ENCODE assay signal across 9 cellular contexts in the genomic region with DNA sequence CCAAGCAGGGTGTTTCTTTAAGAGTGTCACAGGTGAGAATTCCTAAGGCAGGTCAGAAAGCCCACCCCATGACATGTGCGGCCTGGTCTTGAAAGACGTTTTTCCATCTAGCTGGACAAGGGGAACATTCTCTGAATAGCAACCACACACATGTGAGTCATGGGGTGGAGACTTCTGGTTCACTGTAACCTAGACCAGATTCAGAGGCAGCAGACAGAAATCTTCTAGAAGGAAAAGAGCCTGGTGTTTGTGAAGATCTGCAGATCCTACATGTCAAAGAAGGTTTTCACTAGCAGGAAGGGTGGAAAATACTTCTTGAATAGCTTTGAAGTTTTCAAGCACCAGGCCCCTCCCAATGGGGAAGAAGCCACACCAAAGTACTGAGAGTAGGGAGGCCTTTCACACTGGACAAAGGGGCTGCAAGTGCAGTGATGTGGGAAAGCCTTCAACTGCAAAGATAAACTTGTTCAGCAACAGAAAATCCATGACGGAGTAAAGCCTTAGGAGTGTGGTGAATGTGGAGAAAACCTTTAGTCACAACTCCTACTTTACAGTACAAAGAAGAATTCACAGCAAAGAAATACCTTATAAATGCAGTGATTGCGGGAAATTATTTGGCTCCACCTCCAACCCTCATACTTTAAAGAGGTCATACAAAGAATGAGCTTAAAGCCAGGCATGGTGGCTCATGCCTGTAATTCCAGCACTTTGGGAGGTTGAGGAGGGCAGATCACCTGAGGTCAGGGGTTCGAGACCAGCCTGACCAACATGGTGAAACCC. TPM values are rescaled to one million over a fixed set of nuclear protein-coding genes. Genes with fewer than 3 reads are reported as not detected.
DNase-seq lines count a peak whose midpoint lies in the region; ATAC-seq and TF ChIP-seq lines count a peak whose summit lies in the region.
"Had no signal": no experiment of that assay in that cellular context is flagged by ENCODE, and none has a peak within 500 bp of the region (broad histone marks: within the 10 kb centered on the region; RNA-seq: fewer than 3 reads in every experiment).

No MANE protein-coding gene starts in this region.

- H2BK5ac ChIP-seq in trophoblast cell (ENCODE audit: low read depth, low read length, poor library complexity) = peak overlapping the region; percentile 59

- H3K4me3 ChIP-seq in SJSA1 = no peak overlapping the region
- H3K4me3 ChIP-seq in trophoblast cell (ENCODE audit: low read depth, low read length) = no peak overlapping the region
- H3K4me3 ChIP-seq in esophagus muscularis mucosa = no peak overlapping the region

- H3K27ac ChIP-seq in SJSA1 = peak overlapping the region; percentile 42
- peak overlapping the region; percentile 76 for H3K27ac ChIP-seq in trophoblast cell (ENCODE audit: low read depth, low read length)
- H3K27ac ChIP-seq in esophagus muscularis mucosa (replicated peaks in 1 of 4) = no peak overlapping the region

- peaks cover 5% of the 10 kb centered on the region; the same call in 1 of the 2 replicates for H3K36me3 ChIP-seq in SJSA1
- H3K36me3 ChIP-seq in trophoblast cell (ENCODE audit: control insufficient read depth in 1 of 2, insufficient read depth in 2 of 2, low read length in 2 of 2) = no peaks in the 10 kb centered on the region
- no peaks in the 10 kb centered on the region for H3K36me3 ChIP-seq in esophagus muscularis mucosa

- no peak overlapping the region for H3K23ac ChIP-seq in trophoblast cell (ENCODE audit: low read length)

- no peak overlapping the region for H3K4ac ChIP-seq in trophoblast cell (ENCODE audit: low read depth, low read length)

- TF ChIP-seq POLR2A in esophagus muscularis mucosa (IDR thresholded peaks at IDR 0.05; ENCODE audit: low read depth) = no peak

- no CpG with 5 or more reads among the region's 5 CpGs for WGBS in trophoblast cell (ENCODE audit: extremely low coverage, insufficient coverage, insufficient read length)
- 73% methylated on average over 5 of the region's 5 CpGs for WGBS in esophagus muscularis mucosa

- H3K4me1 ChIP-seq in SJSA1 (replicated peaks) = peaks cover 15% of the 10 kb centered on the region
- peaks cover 14 to 21% of the 10 kb centered on the region in 2 experiments for H3K4me1 ChIP-seq in trophoblast cell (ENCODE audit: control insufficient read depth in 1 of 2, insufficient read depth in 2 of 2, low read length in 2 of 2)
- H3K4me1 ChIP-seq in esophagus muscularis mucosa = peaks cover 12 to 32% (median 23%) of the 10 kb centered on the region in 4 donors

- H3K9ac ChIP-seq in trophoblast cell (ENCODE audit: low read length) = no peak overlapping the region

- no peak for TF ChIP-seq EP300 in esophagus muscularis mucosa (IDR thresholded peaks at IDR 0.05)

- H2AK5ac ChIP-seq in trophoblast cell (ENCODE audit: low read length) = no peak overlapping the region

- no peak overlapping the region for H3K4me2 ChIP-seq in trophoblast cell (ENCODE audit: low read length)

- DNase-seq in ELR (ENCODE audit: low read depth) (peak; percentile 81), SJSA1 (ENCODE audit: low read depth in 1 of 2, low spot score in 2 of 2) (peak; percentile 40 to 53), fibroblast of peridontal ligament (ENCODE audit: extremely low read depth) (peak; percentile 69), trophoblast cell (peak; percentile 71 to 80), esophagus muscularis mucosa (ENCODE audit: extremely low spot score) (no peak), DMS 273 (lab: John Stamatoyannopoulos, UW; ENCODE audit: unreplicated experiment) (no peak)
- no peak for DNase-seq in effector CD4-positive, alpha-beta T cell
- DNase-seq: activated naive CD4-positive, alpha-beta T cell treated with anti-CD3 and anti-CD28 coated beads for 36 hours had no signal

- ATAC-seq in GM18519 (IDR thresholded peaks at IDR 0.05; ENCODE audit: low FRiP score, unreplicated experiment) = no peak

- H2BK12ac ChIP-seq in trophoblast cell (ENCODE audit: low read length) = no peak overlapping the region

- TF ChIP-seq CTCF in esophagus muscularis mucosa (IDR thresholded peaks at IDR 0.05) = no peak

- H2BK120ac ChIP-seq in trophoblast cell (ENCODE audit: insufficient read depth, low read length, poor library complexity) = no peak overlapping the region

- no peak overlapping the region for H3K18ac ChIP-seq in trophoblast cell (ENCODE audit: low read length)

- H3K79me1 ChIP-seq in trophoblast cell (ENCODE audit: low read length) = peaks cover 2% of the 10 kb centered on the region

- no peaks in the 10 kb centered on the region for H3K9me3 ChIP-seq in SJSA1 (replicated peaks)
- H3K9me3 ChIP-seq in trophoblast cell (ENCODE audit: insufficient read depth, low read depth, low read length) = no peaks in the 10 kb centered on the region
- H3K9me3 ChIP-seq in esophagus muscularis mucosa = no peaks in the 10 kb centered on the region

- no peaks in the 10 kb centered on the region for H3K27me3 ChIP-seq in SJSA1 (replicated peaks)
- no peaks in the 10 kb centered on the region for H3K27me3 ChIP-seq in trophoblast cell (ENCODE audit: insufficient read depth, low read length)
- no peaks in the 10 kb centered on the region for H3K27me3 ChIP-seq in esophagus muscularis mucosa

- H4K8ac ChIP-seq in trophoblast cell (ENCODE audit: low read depth, low read length) = no peak overlapping the region

- H4K91ac ChIP-seq in trophoblast cell (ENCODE audit: low read depth, low read length) = no peak overlapping the region

- no peak overlapping the region for H2AFZ ChIP-seq in trophoblast cell (ENCODE audit: insufficient read depth, low read length, poor library complexity)

- intact Hi-C loops in esophagus muscularis mucosa (cut with DNase I) = no loop called here

- H3K79me2 ChIP-seq in trophoblast cell (ENCODE audit: control insufficient read depth, insufficient read depth, low read length, poor library complexity) = peaks cover 12% of the 10 kb centered on the region

- H4K12ac ChIP-seq in trophoblast cell (ENCODE audit: low read depth, low read length) = no peak overlapping the region

- no peak overlapping the region for H3K14ac ChIP-seq in trophoblast cell (ENCODE audit: low read length)

RNA-seq across cellular contexts. Expression of gene ADAM10, which starts 17.6 kb away (rescaled TPM):
- total RNA-seq in SJSA1 (2014; rRNA removed; shearing (Covaris generic)) = 98.6 and 137 TPM in 2 replicates
- 165 and 167 TPM in 2 replicates for polyA plus RNA-seq in trophoblast cell (2013)
- total RNA-seq in esophagus muscularis mucosa = 10 to 100 TPM; 43.8 to 58.8 (median 48.5) TPM

RNA-seq across cellular contexts. Expression of gene MINDY2, which starts 39.2 kb away (rescaled TPM):
- total RNA-seq in SJSA1 (2014; rRNA removed; shearing (Covaris generic)) = 6.1 and 10.3 TPM in 2 replicates
- polyA plus RNA-seq in trophoblast cell (2013) = 11.7 and 12.0 TPM in 2 replicates
- total RNA-seq in esophagus muscularis mucosa = 10 to 100 TPM; 26.6 to 38.2 (median 29.2) TPM

Comparison
In these comparisons a context has a peak if more than half of its experiments do, and no peak if none do; other contexts are left out.
1. DNase-seq: peak in ELR (single experiment), SJSA1 (2 of 2), fibroblast of peridontal ligament (single experiment) and trophoblast cell (2 of 2); none in effector CD4-positive, alpha-beta T cell (single experiment), esophagus muscularis mucosa (single experiment) and DMS 273 (single experiment).
2. H3K27ac ChIP-seq: peak in SJSA1 (single experiment) and trophoblast cell (single experiment); none in esophagus muscularis mucosa (0 of 4).